9 cellular contexts compared by ENCODE assay signal in genomic region chr10:21372651-21373410, GRCh38.
DNase-seq lines count a peak whose midpoint lies in the region; ATAC-seq and FAIRE-seq lines count a peak whose summit lies in the region.
"Had no signal": no experiment of that assay in that cellular context is flagged by ENCODE, and none has a peak within 500 bp of the region (broad histone marks: within the 10 kb centered on the region; RNA-seq: fewer than 3 reads in every experiment).

No MANE protein-coding gene starts in this region.

- H3K36me3 ChIP-seq in mucosa of rectum (ENCODE audit: control insufficient read depth in 2 of 2, insufficient read depth in 2 of 2, low read length in 2 of 2): no peaks in the 10 kb centered on the region

- H3K27me3 ChIP-seq in mucosa of rectum (ENCODE audit: control insufficient read depth in 2 of 2, insufficient read depth in 2 of 2, low read length in 2 of 2): no peaks in the 10 kb centered on the region

- peaks cover 0 to 4% of the 10 kb centered on the region in 2 donors for H3K4me1 ChIP-seq in mucosa of rectum (ENCODE audit: control insufficient read depth in 2 of 2, insufficient read depth in 2 of 2, low read length in 2 of 2)

- no peaks in the 10 kb centered on the region for H3K9me3 Mint-ChIP-seq in T-helper 1 cell treated with Interleukin-12 subunit alpha and Interleukin-12 subunit beta and Interleukin-4 antibody, amounts not matched to agents 30 μg/mL and 1 μg/mL, for 36 hours
- H3K9me3 Mint-ChIP-seq in central memory CD8-positive, alpha-beta T cell: no peaks in the 10 kb centered on the region

- no peaks in the 10 kb centered on the region for H3K36me3 Mint-ChIP-seq in T-helper 1 cell treated with Interleukin-12 subunit alpha and Interleukin-12 subunit beta and Interleukin-4 antibody, amounts not matched to agents 30 μg/mL and 1 μg/mL, for 36 hours (ENCODE audit: low read depth)
- no peaks in the 10 kb centered on the region for H3K36me3 Mint-ChIP-seq in central memory CD8-positive, alpha-beta T cell (ENCODE audit: insufficient read depth)

- no peak overlapping the region for H3K9ac ChIP-seq in mucosa of rectum (ENCODE audit: low read depth in 1 of 2, low read length in 2 of 2)

- H3K4me3 ChIP-seq in mucosa of rectum (ENCODE audit: low read length in 2 of 2): peak overlapping the region; percentile 31 to 38

- H3K27ac ChIP-seq in mucosa of rectum (ENCODE audit: low read depth in 2 of 2, low read length in 2 of 2): no peak overlapping the region
- H3K27ac ChIP-seq: VCaP had no signal

- ATAC-seq in GM19455 (IDR thresholded peaks at IDR 0.05; ENCODE audit: unreplicated experiment) (peak; percentile 58), GM19328 (IDR thresholded peaks at IDR 0.05; ENCODE audit: unreplicated experiment) (no peak)
- ATAC-seq in central memory CD8-positive, alpha-beta T cell (replicated peaks; ENCODE audit: extremely low read depth, poor library complexity, severe bottlenecking): peak; percentile 67

- no peak overlapping the region for H3K4me3 Mint-ChIP-seq in T-helper 1 cell treated with Interleukin-12 subunit alpha and Interleukin-12 subunit beta and Interleukin-4 antibody, amounts not matched to agents 30 μg/mL and 1 μg/mL, for 36 hours
- H3K4me3 Mint-ChIP-seq in central memory CD8-positive, alpha-beta T cell: peak overlapping the region; percentile 29

- FAIRE-seq in HTR-8/SVneo (lab: Jason Lieb, UNC): peak; percentile 93

- peaks cover 5% of the 10 kb centered on the region for H3K4me1 Mint-ChIP-seq in T-helper 1 cell treated with Interleukin-12 subunit alpha and Interleukin-12 subunit beta and Interleukin-4 antibody, amounts not matched to agents 30 μg/mL and 1 μg/mL, for 36 hours (ENCODE audit: low read depth)
- peaks cover 5% of the 10 kb centered on the region for H3K4me1 Mint-ChIP-seq in central memory CD8-positive, alpha-beta T cell

- no peaks in the 10 kb centered on the region for H3K27me3 Mint-ChIP-seq in T-helper 1 cell treated with Interleukin-12 subunit alpha and Interleukin-12 subunit beta and Interleukin-4 antibody, amounts not matched to agents 30 μg/mL and 1 μg/mL, for 36 hours (ENCODE audit: low read depth)
- peaks cover 8% of the 10 kb centered on the region for H3K27me3 Mint-ChIP-seq in central memory CD8-positive, alpha-beta T cell

- peak overlapping the region; percentile 29 for H3K27ac Mint-ChIP-seq in T-helper 1 cell treated with Interleukin-12 subunit alpha and Interleukin-12 subunit beta and Interleukin-4 antibody, amounts not matched to agents 30 μg/mL and 1 μg/mL, for 36 hours
- H3K27ac Mint-ChIP-seq in central memory CD8-positive, alpha-beta T cell (ENCODE audit: low read depth): no peak overlapping the region

- H3K9me3 ChIP-seq in mucosa of rectum (ENCODE audit: control insufficient read depth in 2 of 2, low read length in 2 of 2): no peaks in the 10 kb centered on the region

- DNase-seq in CD1c-positive myeloid dendritic cell (ENCODE audit: extremely low spot score) (peak; percentile 33), HTR-8/SVneo (ENCODE audit: insufficient read length, low spot score) (peak; percentile 70), NCI-H510A treated with DMSO at 0.1 percent for 48 hours (lab: John Stamatoyannopoulos, UW) (no peak)
- DNase-seq in central memory CD8-positive, alpha-beta T cell (ENCODE audit: low spot score in 2 of 2): peak in 1 of 2 donors; percentile 12
